8 cellular contexts compared by ENCODE assay signal in the genomic region with DNA sequence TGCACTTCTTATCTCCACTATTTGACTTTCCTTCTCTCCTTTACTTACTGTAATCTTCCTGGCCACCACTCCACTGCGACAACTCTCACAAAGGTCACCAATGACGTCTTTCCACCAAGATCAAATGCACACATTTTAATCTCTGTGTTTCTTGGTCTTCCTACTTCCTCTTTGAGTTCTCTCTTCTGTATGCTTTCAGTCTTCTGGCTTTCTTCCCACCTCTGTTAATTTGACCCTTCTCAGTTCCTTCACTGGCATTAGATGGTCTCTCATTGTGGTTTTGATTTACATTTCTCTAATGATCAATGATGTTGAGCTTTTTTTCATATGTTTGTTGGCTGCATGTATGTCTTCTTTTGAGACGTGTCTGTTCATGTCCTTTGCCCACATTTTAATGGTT. TPM values are rescaled to one million over a fixed set of nuclear protein-coding genes. Genes with fewer than 3 reads are reported as not detected.
DNase-seq lines count a peak whose midpoint lies in the region; ATAC-seq, FAIRE-seq and TF ChIP-seq lines count a peak whose summit lies in the region.

No MANE protein-coding gene starts in this region.

- H3K9me3 ChIP-seq in kidney (ENCODE audit: control insufficient read depth in 1 of 2, low read length in 2 of 2): no peaks in the 10 kb centered on the region

- no peak overlapping the region for H3K9ac ChIP-seq in kidney (ENCODE audit: low read length in 2 of 2)

- peaks cover 2 to 9% of the 10 kb centered on the region in 2 donors for H3K4me1 ChIP-seq in kidney (ENCODE audit: control insufficient read depth in 1 of 2, insufficient read depth in 1 of 2, low read depth in 1 of 2, low read length in 2 of 2)

- intact Hi-C loops in left cardiac atrium (cut with DNase I) (no loop called here), kidney (cut with DNase I) (no loop called here)

- peak; percentile 80 for ATAC-seq in GM18502 (IDR thresholded peaks at IDR 0.05; ENCODE audit: poor library complexity, unreplicated experiment)
- ATAC-seq in GM21447 (IDR thresholded peaks at IDR 0.05; ENCODE audit: unreplicated experiment): peak; percentile 77
- ATAC-seq in HG03575 (IDR thresholded peaks at IDR 0.05; ENCODE audit: extremely low read depth, insufficient number of reproducible peaks, low FRiP score, unreplicated experiment): peak; percentile 53
- ATAC-seq in left cardiac atrium: peak; percentile 29 to 50

- no peak for FAIRE-seq in kidney (lab: Jason Lieb, UNC)

- DNase-seq in left cardiac atrium: no peak
- no peak for DNase-seq in kidney
- no peak for DNase-seq in AG20443 (ENCODE audit: low spot score)
- no peak for DNase-seq in NCI-H2107 treated with DMSO at 0.1 percent for 48 hours (lab: John Stamatoyannopoulos, UW; ENCODE audit: unreplicated experiment)
- no peak for DNase-seq in NCI-H524 treated with DMSO at 0.1 percent for 48 hours (lab: John Stamatoyannopoulos, UW)

- H3K36me3 ChIP-seq in kidney (ENCODE audit: control insufficient read depth in 1 of 2, insufficient read depth in 2 of 2, low read length in 2 of 2): no peaks in the 10 kb centered on the region

- H3K4me3 ChIP-seq in kidney (ENCODE audit: low read length in 2 of 2): no peak overlapping the region

- no peak overlapping the region for H3K27ac ChIP-seq in kidney (ENCODE audit: low read depth in 2 of 2, low read length in 2 of 2)

- no peak for TF ChIP-seq CTCF in kidney (IDR thresholded peaks at IDR 0.05; ENCODE audit: borderline replicate concordance, extremely low read depth, insufficient read depth)

RNA-seq across cellular contexts. Expression of a gene that starts 31.9 kb away (rescaled TPM):
- total RNA-seq in left cardiac atrium: 10 to 100 TPM; 15.3 to 17.1 TPM
- total RNA-seq in kidney: 105 TPM
- polyA plus RNA-seq in kidney (ENCODE audit: insufficient read depth, low read depth, low replicate concordance): 122 TPM
